Comparison of ENCODE assay signal across 8 cellular contexts in the genomic region with DNA sequence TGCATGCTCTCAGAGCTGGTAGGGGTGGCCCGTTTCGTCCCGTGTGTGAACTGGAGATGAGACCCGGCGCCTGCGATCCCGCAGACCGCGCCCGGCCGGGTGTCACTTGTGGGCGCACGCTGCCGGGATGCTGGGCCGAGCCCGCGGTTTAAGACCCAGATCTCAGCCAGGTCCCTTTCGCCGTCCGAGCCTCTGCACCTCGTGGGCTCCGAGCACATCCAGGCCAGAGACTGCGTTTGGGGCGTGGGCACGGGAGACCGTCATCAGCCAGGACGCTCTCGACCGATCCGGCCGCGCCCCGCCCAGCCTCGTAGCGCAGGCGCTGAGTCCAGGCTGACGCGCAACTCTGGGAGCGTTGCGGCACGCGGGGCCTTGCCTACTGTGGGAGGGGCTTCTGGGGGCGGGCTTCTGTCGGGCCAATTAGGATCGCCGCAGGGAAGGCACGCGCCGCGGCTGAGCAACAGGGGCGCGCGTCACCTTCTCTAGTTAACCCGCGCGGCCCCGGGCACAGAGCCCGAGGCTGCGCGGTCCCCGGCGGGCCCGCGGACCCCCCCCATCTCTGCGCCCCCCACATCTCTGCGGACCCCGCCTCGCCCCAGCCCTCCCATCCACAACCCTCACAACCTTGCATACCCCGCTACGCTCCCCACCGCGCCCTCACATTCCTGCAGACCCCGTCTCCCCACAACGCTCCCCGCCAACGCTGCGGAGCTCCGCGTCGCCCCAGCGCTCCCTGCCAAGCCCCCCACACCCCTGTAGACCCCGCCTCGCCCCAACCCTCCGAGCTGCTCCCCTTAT. TPM values are rescaled to one million over a fixed set of nuclear protein-coding genes. Genes with fewer than 3 reads are reported as not detected.
DNase-seq lines count a peak whose midpoint lies in the region; ATAC-seq and TF ChIP-seq lines count a peak whose summit lies in the region.

No MANE protein-coding gene starts in this region.

- peaks cover 6% of the 10 kb centered on the region for H3K4me1 ChIP-seq in muscle layer of colon (ENCODE audit: insufficient read depth, low read length)

- H3K4me1 Mint-ChIP-seq in IgD-negative memory B cell: peaks cover 4 to 13% (median 7%) of the 10 kb centered on the region in 3 donors

- no peaks in the 10 kb centered on the region for H3K27me3 Mint-ChIP-seq in IgD-negative memory B cell

- peak overlapping the region; percentile 81 for H3K27ac ChIP-seq in muscle layer of colon (ENCODE audit: low read depth, low read length)

- H3K4me3 Mint-ChIP-seq in IgD-negative memory B cell: peak overlapping the region; percentile 94 to 98 (median 96)

- H3K9me3 ChIP-seq in muscle layer of colon (ENCODE audit: low read length): no peaks in the 10 kb centered on the region

- no peaks in the 10 kb centered on the region for H3K27me3 ChIP-seq in muscle layer of colon (ENCODE audit: control insufficient read depth in 1 of 2, insufficient read depth in 2 of 2, low read length in 2 of 2)

- H3K27ac Mint-ChIP-seq in IgD-negative memory B cell: peak overlapping the region; percentile 99 to 100 (median 99)

- peak overlapping the region; percentile 96 for H3K9ac ChIP-seq in muscle layer of colon (ENCODE audit: low read length)

- DNase-seq in DMS 273 (lab: John Stamatoyannopoulos, UW; ENCODE audit: unreplicated experiment): peak; percentile 99
- peak; percentile 98 for DNase-seq in OCI-M1 (lab: John Stamatoyannopoulos, UW)
- peak; percentile 95 for DNase-seq in activated T-cell treated with anti-CD3 and anti-CD28 coated beads, Interleukin-2, amount 50 U/mL, for 1 hour
- no peak for DNase-seq in epithelial cell of proximal tubule (ENCODE audit: low read depth)
- peak; percentile 94 to 95 for DNase-seq in stimulated activated CD8-positive, alpha-beta memory T cell treated with anti-CD3 and anti-CD28 coated beads, Interleukin-7, amount 100 ng/mL, for 1 hour (ENCODE audit: low read depth in 2 of 2)

- TF ChIP-seq CTCF in epithelial cell of proximal tubule (conservative IDR thresholded peaks at IDR 0.05; ENCODE audit: low read depth, low read length): no peak

- ATAC-seq in GM21529 (IDR thresholded peaks at IDR 0.05; ENCODE audit: unreplicated experiment): peak; percentile 80

- no peaks in the 10 kb centered on the region for H3K9me3 Mint-ChIP-seq in IgD-negative memory B cell

- peaks cover 16% of the 10 kb centered on the region for H3K36me3 ChIP-seq in muscle layer of colon (ENCODE audit: insufficient read depth, low read length)

- H3K36me3 Mint-ChIP-seq in IgD-negative memory B cell: peaks cover 1% of the 10 kb centered on the region

- H3K4me3 ChIP-seq in epithelial cell of proximal tubule (ENCODE audit: low read depth, low read length): peak overlapping the region; percentile 68
- peak overlapping the region; percentile 63 to 87 for H3K4me3 ChIP-seq in muscle layer of colon (ENCODE audit: low read depth in 1 of 2, low read length in 2 of 2)

RNA-seq across cellular contexts. Expression of gene CEMP1, which starts 0.7 kb away (rescaled TPM):
- 6.2 TPM for polyA plus RNA-seq in IgD-negative memory B cell
- not detected in 2 replicates for total RNA-seq in epithelial cell of proximal tubule

RNA-seq across cellular contexts. Expression of gene PDPK1, which starts 5.9 kb away (rescaled TPM):
- 45.1 TPM for polyA plus RNA-seq in IgD-negative memory B cell
- total RNA-seq in epithelial cell of proximal tubule: 16.4 and 16.5 TPM in 2 replicates

RNA-seq across cellular contexts. Expression of gene AMDHD2, which starts 11.7 kb away (rescaled TPM):
- polyA plus RNA-seq in IgD-negative memory B cell: 22.2 TPM
- total RNA-seq in epithelial cell of proximal tubule: 32.7 and 41.1 TPM in 2 replicates

RNA-seq across cellular contexts. Expression of gene ATP6V0C, which starts 18.1 kb away (rescaled TPM):
- polyA plus RNA-seq in IgD-negative memory B cell: 105 TPM
- 32.4 and 46.6 TPM in 2 replicates for total RNA-seq in epithelial cell of proximal tubule

RNA-seq across cellular contexts. Expression of gene TBC1D24, which starts 57.0 kb away (rescaled TPM):
- 3.3 TPM for polyA plus RNA-seq in IgD-negative memory B cell
- 7.8 and 9.1 TPM in 2 replicates for total RNA-seq in epithelial cell of proximal tubule
